1 cellular context compared by ENCODE assay signal in the genomic region with DNA sequence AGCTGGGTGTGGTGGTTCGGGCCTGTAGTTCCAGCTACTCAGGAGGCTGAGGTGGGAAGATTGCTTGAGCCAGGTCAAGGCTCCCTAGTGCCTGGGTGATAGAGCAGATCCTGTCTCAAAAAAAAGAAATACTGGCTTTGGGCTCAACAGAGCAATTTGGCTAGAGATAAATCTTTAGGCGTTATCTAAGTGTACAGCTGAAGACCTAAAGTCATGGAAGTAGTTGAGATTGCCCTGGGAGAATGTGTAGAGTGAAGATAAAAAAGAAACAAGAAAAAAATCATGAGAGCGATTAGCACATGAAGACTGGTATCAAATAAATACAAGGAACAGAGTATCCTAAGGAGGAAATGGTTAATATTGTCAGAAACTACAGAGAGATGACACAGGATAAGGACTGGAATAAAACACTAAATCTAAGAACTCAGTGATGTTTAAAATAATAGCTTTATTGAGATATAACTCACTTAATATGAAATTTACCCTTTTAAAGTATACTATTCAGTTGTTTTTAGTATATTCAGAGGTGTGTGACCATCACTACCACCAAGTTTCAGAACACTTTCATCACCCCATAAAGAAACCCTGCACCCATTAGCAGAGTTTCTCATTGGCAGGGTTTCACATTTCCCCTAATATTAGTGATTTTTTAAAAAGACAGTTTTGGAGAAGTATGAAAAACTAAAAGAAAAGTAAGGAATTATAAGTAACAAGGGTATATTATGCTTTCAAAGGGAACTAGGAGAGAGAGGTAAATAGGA.
TF ChIP-seq lines count a peak whose summit lies in the region.

No MANE protein-coding gene starts in this region.

TF ChIP-seq in K562, 482 proteins besides CTCF, POLR2A, EP300 and RAD21 (continued from another document and continues in another):
- TF ChIP-seq ZBTB11 (CRISPR knock-in tag; IDR thresholded peaks at IDR 0.05) (peak in 1 of 3 experiments; percentile 82; a peak in 2 of 6 replicates), NR2F6 (CRISPR knock-in tag; IDR thresholded peaks at IDR 0.05) (no peak), KLF6 (CRISPR knock-in tag; IDR thresholded peaks at IDR 0.05; ENCODE audit: borderline replicate concordance) (no peak), OTX1 (CRISPR knock-in tag; IDR thresholded peaks at IDR 0.05) (peak; percentile 86), ZBTB43 (CRISPR knock-in tag; IDR thresholded peaks at IDR 0.05) (no peak), MTF1 (CRISPR knock-in tag; IDR thresholded peaks at IDR 0.05; ENCODE audit: borderline replicate concordance) (no peak), STAT5B (CRISPR knock-in tag; IDR thresholded peaks at IDR 0.05) (no peak), ZNF780A (CRISPR knock-in tag; IDR thresholded peaks at IDR 0.05) (no peak), E2F1 (CRISPR knock-in tag; IDR thresholded peaks at IDR 0.05) (no peak), FOS (IDR thresholded peaks at IDR 0.05; ENCODE audit: extremely low read depth, insufficient read length) (no peak), MBD2 (IDR thresholded peaks at IDR 0.05; ENCODE audit: borderline replicate concordance, low read depth) (peak; percentile 46; the same call in 1 of the 2 replicates), LARP7 (IDR thresholded peaks at IDR 0.05) (no peak), MTA2 (IDR thresholded peaks at IDR 0.05; ENCODE audit: low read depth) (peak; percentile 100), CHD7 (IDR thresholded peaks at IDR 0.05; ENCODE audit: low read depth, low read length) (no peak), SMAD2 (IDR thresholded peaks at IDR 0.05; ENCODE audit: low read depth, low read length) (no peak)
- TF ChIP-seq, protein P1, sequence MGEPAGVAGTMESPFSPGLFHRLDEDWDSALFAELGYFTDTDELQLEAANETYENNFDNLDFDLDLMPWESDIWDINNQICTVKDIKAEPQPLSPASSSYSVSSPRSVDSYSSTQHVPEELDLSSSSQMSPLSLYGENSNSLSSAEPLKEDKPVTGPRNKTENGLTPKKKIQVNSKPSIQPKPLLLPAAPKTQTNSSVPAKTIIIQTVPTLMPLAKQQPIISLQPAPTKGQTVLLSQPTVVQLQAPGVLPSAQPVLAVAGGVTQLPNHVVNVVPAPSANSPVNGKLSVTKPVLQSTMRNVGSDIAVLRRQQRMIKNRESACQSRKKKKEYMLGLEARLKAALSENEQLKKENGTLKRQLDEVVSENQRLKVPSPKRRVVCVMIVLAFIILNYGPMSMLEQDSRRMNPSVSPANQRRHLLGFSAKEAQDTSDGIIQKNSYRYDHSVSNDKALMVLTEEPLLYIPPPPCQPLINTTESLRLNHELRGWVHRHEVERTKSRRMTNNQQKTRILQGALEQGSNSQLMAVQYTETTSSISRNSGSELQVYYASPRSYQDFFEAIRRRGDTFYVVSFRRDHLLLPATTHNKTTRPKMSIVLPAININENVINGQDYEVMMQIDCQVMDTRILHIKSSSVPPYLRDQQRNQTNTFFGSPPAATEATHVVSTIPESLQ (CRISPR knock-in tag; IDR thresholded peaks at IDR 0.05): no peak
- TF ChIP-seq, protein P2, sequence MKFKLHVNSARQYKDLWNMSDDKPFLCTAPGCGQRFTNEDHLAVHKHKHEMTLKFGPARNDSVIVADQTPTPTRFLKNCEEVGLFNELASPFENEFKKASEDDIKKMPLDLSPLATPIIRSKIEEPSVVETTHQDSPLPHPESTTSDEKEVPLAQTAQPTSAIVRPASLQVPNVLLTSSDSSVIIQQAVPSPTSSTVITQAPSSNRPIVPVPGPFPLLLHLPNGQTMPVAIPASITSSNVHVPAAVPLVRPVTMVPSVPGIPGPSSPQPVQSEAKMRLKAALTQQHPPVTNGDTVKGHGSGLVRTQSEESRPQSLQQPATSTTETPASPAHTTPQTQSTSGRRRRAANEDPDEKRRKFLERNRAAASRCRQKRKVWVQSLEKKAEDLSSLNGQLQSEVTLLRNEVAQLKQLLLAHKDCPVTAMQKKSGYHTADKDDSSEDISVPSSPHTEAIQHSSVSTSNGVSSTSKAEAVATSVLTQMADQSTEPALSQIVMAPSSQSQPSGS (CRISPR knock-in tag; IDR thresholded peaks at IDR 0.05): no peak
- TF ChIP-seq, protein P3, sequence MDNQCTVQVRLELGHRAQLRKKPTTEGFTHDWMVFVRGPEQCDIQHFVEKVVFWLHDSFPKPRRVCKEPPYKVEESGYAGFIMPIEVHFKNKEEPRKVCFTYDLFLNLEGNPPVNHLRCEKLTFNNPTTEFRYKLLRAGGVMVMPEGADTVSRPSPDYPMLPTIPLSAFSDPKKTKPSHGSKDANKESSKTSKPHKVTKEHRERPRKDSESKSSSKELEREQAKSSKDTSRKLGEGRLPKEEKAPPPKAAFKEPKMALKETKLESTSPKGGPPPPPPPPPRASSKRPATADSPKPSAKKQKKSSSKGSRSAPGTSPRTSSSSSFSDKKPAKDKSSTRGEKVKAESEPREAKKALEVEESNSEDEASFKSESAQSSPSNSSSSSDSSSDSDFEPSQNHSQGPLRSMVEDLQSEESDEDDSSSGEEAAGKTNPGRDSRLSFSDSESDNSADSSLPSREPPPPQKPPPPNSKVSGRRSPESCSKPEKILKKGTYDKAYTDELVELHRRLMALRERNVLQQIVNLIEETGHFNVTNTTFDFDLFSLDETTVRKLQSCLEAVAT (IDR thresholded peaks at IDR 0.05): peak in 1 of 2 experiments; percentile 73; a peak in 2 of 4 replicates
